In the genomic region with DNA sequence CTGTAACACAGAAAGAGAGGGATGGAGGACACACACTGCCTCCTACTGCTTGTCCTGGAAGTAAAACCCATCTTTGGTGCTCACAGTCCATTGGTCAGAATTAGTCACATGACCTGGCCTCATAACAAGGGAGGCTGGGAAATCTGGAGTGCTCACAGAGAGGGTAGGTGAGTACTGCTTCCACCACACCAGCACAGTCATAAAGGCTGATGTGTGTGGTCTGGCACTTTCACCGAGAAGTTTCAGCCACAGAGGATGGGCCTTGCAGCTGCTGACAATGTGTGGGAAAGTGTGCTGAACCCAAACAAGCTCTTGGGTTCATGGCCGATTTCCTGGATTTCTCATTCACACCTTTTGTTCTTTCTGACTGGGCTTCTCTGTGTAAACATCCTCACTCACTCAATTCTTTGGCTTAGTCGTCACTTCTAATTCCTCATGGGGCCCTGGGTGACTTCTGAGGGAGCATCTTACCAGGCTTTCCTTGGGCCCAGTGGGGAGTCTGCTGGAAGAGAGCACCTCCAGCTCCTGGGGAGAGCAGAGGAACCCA, we compare ENCODE assay signal across 9 cellular contexts.
A peak's percentile ranks its signal among the peaks of the same experiment; 100 is the strongest.
DNase-seq lines count a peak whose midpoint lies in the region; ATAC-seq and TF ChIP-seq lines count a peak whose summit lies in the region.
"Had no signal": no experiment of that assay in that cellular context is flagged by ENCODE, and none has a peak within 500 bp of the region (broad histone marks: within the 10 kb centered on the region; RNA-seq: fewer than 3 reads in every experiment).

No MANE protein-coding gene starts in this region.

- TF ChIP-seq CTCF in coronary artery (IDR thresholded peaks at IDR 0.05), result no peak

- H3K4me3 ChIP-seq in coronary artery, result no peak overlapping the region
- H3K4me3 ChIP-seq: cardiac muscle cell had no signal

- DNase-seq in ELR (ENCODE audit: low read depth) (peak; percentile 87), coronary artery (ENCODE audit: low spot score) (peak; percentile 19), NCI-H69 (lab: John Stamatoyannopoulos, UW) (no peak), NCI-H2196 treated with DMSO at 0.1 percent for 48 hours (lab: John Stamatoyannopoulos, UW; ENCODE audit: unreplicated experiment) (no peak), SW 1271 (lab: John Stamatoyannopoulos, UW) (no peak), NCI-H446 treated with DMSO at 0.1 percent for 48 hours (lab: John Stamatoyannopoulos, UW) (no peak)

- no peak overlapping the region for H3K27ac ChIP-seq in coronary artery
- H3K27ac ChIP-seq: cardiac muscle cell had no signal

- ATAC-seq in GM19463 (IDR thresholded peaks at IDR 0.05; ENCODE audit: unreplicated experiment), result peak; percentile 99
- ATAC-seq in HG03439 (IDR thresholded peaks at IDR 0.05; ENCODE audit: unreplicated experiment), result peak; percentile 92

Comparison
In these comparisons a context has a peak if more than half of its experiments do, and no peak if none do; other contexts are left out.
1. DNase-seq: peak in ELR (single experiment) and coronary artery (single experiment); none in NCI-H69 (single experiment), NCI-H2196 treated with DMSO at 0.1 percent for 48 hours (single experiment), SW 1271 (0 of 2) and NCI-H446 treated with DMSO at 0.1 percent for 48 hours (single experiment).